ENCODE assay signal across 18 cellular contexts in the genomic region with DNA sequence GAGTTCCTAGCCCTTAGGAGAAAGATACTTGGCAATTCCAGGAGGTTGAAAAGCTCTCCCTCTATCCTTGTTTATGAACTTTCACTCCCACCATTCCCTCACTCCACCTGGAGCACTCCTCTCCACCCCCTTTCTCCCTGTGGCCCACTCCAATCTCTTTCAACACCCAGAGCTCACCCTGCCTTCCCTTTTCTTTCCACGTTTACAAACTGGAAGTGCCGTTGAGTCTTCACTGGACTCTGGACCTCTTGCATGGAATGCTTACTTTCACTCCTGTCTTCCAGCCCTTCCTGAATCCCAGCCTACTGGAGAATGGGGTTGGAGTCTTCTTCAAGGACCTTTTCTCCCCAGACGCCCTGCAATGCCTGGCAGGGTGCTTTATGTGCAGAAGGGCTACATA.
"Had no signal": no experiment of that assay in that cellular context is flagged by ENCODE, and none has a peak within 500 bp of the region (broad histone marks: within the 10 kb centered on the region; RNA-seq: fewer than 3 reads in every experiment).

No MANE protein-coding gene starts in this region.

- H3K27ac Mint-ChIP-seq: dendritic cell treated with granulocyte-macrophage colony-stimulating factor and Interleukin-4, amounts not matched to agents 40 ng/mL and 50 ng/mL, for 4 days; effector memory CD8-positive, alpha-beta T cell; immature natural killer cell; natural killer cell had no signal

- H3K4me3 ChIP-seq: esophagus muscularis mucosa, gastrocnemius medialis, stomach, thoracic aorta, upper lobe of right lung, vagina had no signal

- DNase-seq: effector memory CD8-positive, alpha-beta T cell; gastrocnemius medialis; immature natural killer cell; left ventricle myocardium superior; mesendoderm; natural killer cell; posterior cingulate gyrus; stimulated activated naive CD4-positive, alpha-beta T cell; stomach; substantia nigra; upper lobe of right lung had no signal

- H3K27me3 ChIP-seq: esophagus muscularis mucosa, gastrocnemius medialis, stomach, upper lobe of right lung, vagina had no signal

- H3K27ac ChIP-seq: epithelial cell of prostate, esophagus muscularis mucosa, gastrocnemius medialis, stomach, thoracic aorta, upper lobe of right lung, vagina had no signal

- H3K4me3 Mint-ChIP-seq: dendritic cell treated with granulocyte-macrophage colony-stimulating factor and Interleukin-4, amounts not matched to agents 40 ng/mL and 50 ng/mL, for 4 days; effector memory CD8-positive, alpha-beta T cell; immature natural killer cell; natural killer cell; neural crest cell had no signal

- H3K9me3 ChIP-seq: gastrocnemius medialis, thoracic aorta, upper lobe of right lung, vagina had no signal

- H3K36me3 Mint-ChIP-seq: immature natural killer cell had no signal

- H3K27me3 Mint-ChIP-seq: effector memory CD8-positive, alpha-beta T cell had no signal

- H3K36me3 ChIP-seq: esophagus muscularis mucosa, gastrocnemius medialis, stomach, thoracic aorta, upper lobe of right lung, vagina had no signal

- ATAC-seq: effector memory CD8-positive, alpha-beta T cell; gastrocnemius medialis; left ventricle myocardium superior; natural killer cell; sciatic nerve; upper lobe of right lung had no signal
